1 cellular context compared by ENCODE assay signal in genomic region chr9:4679268-4680177, GRCh38.
TF ChIP-seq lines count a peak whose summit lies in the region.

TSS of gene CDC37L1 (plus strand) at chr9:4679569. CDS start at chr9:4679768, 199 bp downstream.

TF ChIP-seq in K562, 482 proteins besides CTCF, POLR2A, EP300 and RAD21 (continued from another document and continues in another):
- TF ChIP-seq MLLT1 (IDR thresholded peaks at IDR 0.05) (no peak), ZKSCAN8 (CRISPR knock-in tag; IDR thresholded peaks at IDR 0.05) (no peak), REST (CRISPR knock-in tag; IDR thresholded peaks at IDR 0.05; ENCODE audit: low read depth) (0 out of 2 replicates have a peak, but pooled peaks have one; percentile 40), JUN (IDR thresholded peaks at IDR 0.05; ENCODE audit: borderline replicate concordance, low read depth, low read length) (no peak), JUN (CRISPR knock-in tag; IDR thresholded peaks at IDR 0.05; ENCODE audit: borderline replicate concordance) (no peak), ZNF212 (CRISPR knock-in tag; IDR thresholded peaks at IDR 0.05) (no peak), ZNF609 (CRISPR knock-in tag; IDR thresholded peaks at IDR 0.05; ENCODE audit: borderline replicate concordance) (no peak), CTBP1 (IDR thresholded peaks at IDR 0.05; ENCODE audit: borderline replicate concordance) (peak; percentile 64), MAZ (CRISPR knock-in tag; conservative IDR thresholded peaks at IDR 0.05 in 1 of 2, IDR thresholded peaks at IDR 0.05 in 1 of 2) (peak; percentile 44 to 76; a peak in 3 of 4 replicates), ZNF280B (CRISPR knock-in tag; IDR thresholded peaks at IDR 0.05) (no peak), SREBF1 (IDR thresholded peaks at IDR 0.05; ENCODE audit: borderline replicate concordance, low read depth, low read length) (no peak), ADNP (tag; IDR thresholded peaks at IDR 0.05) (no peak), GTF3C2 (IDR thresholded peaks at IDR 0.05; ENCODE audit: borderline replicate concordance, extremely low read depth, insufficient read length) (no peak), MAFK (IDR thresholded peaks at IDR 0.05; ENCODE audit: low read length) (no peak), MYBL2 (IDR thresholded peaks at IDR 0.05; ENCODE audit: low read depth) (no peak; the same call in 1 of the 2 replicates), MYBL2 (CRISPR knock-in tag; IDR thresholded peaks at IDR 0.05; ENCODE audit: borderline replicate concordance) (no peak), CHD7 (IDR thresholded peaks at IDR 0.05; ENCODE audit: low read depth, low read length) (no peak), RHOXF2B (CRISPR knock-in tag; conservative IDR thresholded peaks at IDR 0.05) (no peak), MTA3 (IDR thresholded peaks at IDR 0.05; ENCODE audit: borderline replicate concordance) (no peak; the same call in 1 of the 2 replicates), SRSF3 (IDR thresholded peaks at IDR 0.05; ENCODE audit: insufficient read depth, low read length) (no peak), KAT2B (IDR thresholded peaks at IDR 0.05; ENCODE audit: low read depth, low read length) (no peak), FOXJ3 (CRISPR knock-in tag; IDR thresholded peaks at IDR 0.05) (no peak), FOXA3 (CRISPR knock-in tag; conservative IDR thresholded peaks at IDR 0.05 in 1 of 2, IDR thresholded peaks at IDR 0.05 in 1 of 2) (no peak), HDGF (IDR thresholded peaks at IDR 0.05) (no peak), SNRNP70 (optimal IDR thresholded peaks at IDR 0.05; ENCODE audit: low read depth, low read length) (no peak), BCOR (IDR thresholded peaks at IDR 0.05) (no peak), STAG1 (CRISPR knock-in tag; IDR thresholded peaks at IDR 0.05; ENCODE audit: borderline replicate concordance) (no peak)
